Comparison of ENCODE assay signal across 26 cellular contexts in the genomic region with DNA sequence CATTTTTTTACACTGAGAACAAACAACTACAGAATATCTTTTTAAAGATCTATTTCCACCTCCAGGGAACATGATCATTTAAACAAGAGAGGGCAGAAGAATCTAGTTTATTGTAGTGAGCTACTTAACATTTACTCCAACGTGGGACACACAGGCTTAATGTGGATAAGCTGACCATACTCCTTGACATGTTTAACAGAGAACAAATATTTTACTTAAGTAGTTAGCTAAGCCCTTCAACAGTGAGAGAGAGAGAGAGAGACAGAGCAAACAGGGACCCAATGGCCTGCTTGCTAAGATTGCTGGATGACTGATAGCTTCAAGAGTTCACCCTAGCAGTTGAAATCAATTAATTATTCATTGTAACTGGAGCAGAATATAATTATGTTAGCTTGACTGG.
A peak's percentile ranks its signal among the peaks of the same experiment; 100 is the strongest.
DNase-seq lines count a peak whose midpoint lies in the region; ATAC-seq, FAIRE-seq and TF ChIP-seq lines count a peak whose summit lies in the region.
"Had no signal": no experiment of that assay in that cellular context is flagged by ENCODE, and none has a peak within 500 bp of the region (broad histone marks: within the 10 kb centered on the region; RNA-seq: fewer than 3 reads in every experiment).

No MANE protein-coding gene starts in this region.

- H3K36me3 Mint-ChIP-seq in activated naive CD8-positive, alpha-beta T cell: peaks cover 14% of the 10 kb centered on the region
- peaks cover 20% of the 10 kb centered on the region for H3K36me3 Mint-ChIP-seq in activated naive CD8-positive, alpha-beta T cell treated with anti-CD3 and anti-CD28 coated beads, Interleukin-2, amount 50 U/mL, for 24 hours (ENCODE audit: low read depth)
- peaks cover 17% of the 10 kb centered on the region for H3K36me3 Mint-ChIP-seq in type B pancreatic cell

- H3K4me3 ChIP-seq in keratinocyte (ENCODE audit: control insufficient read depth in 2 of 3, extremely low read depth in 1 of 3, insufficient read depth in 2 of 3, low read depth in 1 of 3, low read length in 3 of 3) (no peak overlapping the region), sigmoid colon (no peak overlapping the region)
- H3K4me3 ChIP-seq: ascending aorta, testis had no signal

- FAIRE-seq in keratinocyte (lab: Jason Lieb, UNC): peak; percentile 34
- FAIRE-seq: endothelial cell of umbilical vein had no signal

- WGBS in sigmoid colon, 2 donors: 41 to 73% methylated on average over 1 of the region's 1 CpG

- H3K27me3 Mint-ChIP-seq in activated naive CD8-positive, alpha-beta T cell: no peaks in the 10 kb centered on the region
- H3K27me3 Mint-ChIP-seq in activated naive CD8-positive, alpha-beta T cell treated with anti-CD3 and anti-CD28 coated beads, Interleukin-2, amount 50 U/mL, for 24 hours: no peaks in the 10 kb centered on the region
- no peaks in the 10 kb centered on the region for H3K27me3 Mint-ChIP-seq in type B pancreatic cell
- H3K27me3 Mint-ChIP-seq: activated CD4-positive, alpha-beta T cell treated with anti-CD3 and anti-CD28 coated beads, Interleukin-2, amount 10 ng/mL, durations not matched to agents 24 days and 14 days; activated naive CD4-positive, alpha-beta T cell treated with anti-CD3 and anti-CD28 coated beads, Interleukin-2, amount 10 ng/mL, durations not matched to agents 7 days and 5 days had no signal

- no peak for ATAC-seq in activated naive CD8-positive, alpha-beta T cell treated with anti-CD3 and anti-CD28 coated beads, Interleukin-2, amount 50 U/mL, for 24 hours
- ATAC-seq: activated T-cell treated with anti-CD3 and anti-CD28 coated beads, Interleukin-2, amount 50 U/mL, for 72 hours; right cardiac atrium; SK-N-SH treated with all-trans-retinoic acid at 6 μM for 48 hours had no signal

- H3K27ac ChIP-seq in keratinocyte (ENCODE audit: control insufficient read depth, insufficient read depth, low read length): no peak overlapping the region
- H3K27ac ChIP-seq in sigmoid colon: no peak overlapping the region
- H3K27ac ChIP-seq: ascending aorta, testis, VCaP had no signal

- intact Hi-C loops in sigmoid colon (cut with DNase I): no loop called here

- DNase-seq in activated naive CD8-positive, alpha-beta T cell treated with anti-CD3 and anti-CD28 coated beads, Interleukin-2, amount 50 U/mL, for 24 hours: no peak
- DNase-seq in NCI-H69 (lab: John Stamatoyannopoulos, UW) (peak; percentile 47), keratinocyte (ENCODE audit: low read depth, low spot score) (no peak), type B pancreatic cell (ENCODE audit: extremely low spot score, unreplicated experiment) (no peak), sigmoid colon (no peak), MV-4-11 (lab: John Stamatoyannopoulos, UW) (no peak), NCI-H774 (lab: John Stamatoyannopoulos, UW) (no peak)
- DNase-seq: activated CD4-positive, alpha-beta T cell treated with anti-CD3 and anti-CD28 coated beads, Interleukin-2, amount 10 ng/mL, durations not matched to agents 24 days and 14 days; activated naive CD4-positive, alpha-beta T cell treated with anti-CD3 and anti-CD28 coated beads, Interleukin-2, amount 10 ng/mL, durations not matched to agents 7 days and 5 days; activated T-cell treated with anti-CD3 and anti-CD28 coated beads, Interleukin-2, amount 50 U/mL, for 72 hours; cerebellar nuclear complex; KG1; nucleus accumbens; OCI-M1; right cardiac atrium; stimulated activated CD4-positive, alpha-beta T cell treated with anti-CD3 and anti-CD28 coated beads, Interleukin-12 subunit alpha, Interleukin-12 subunit beta, amount 100 ng/mL, for 4 hours; stimulated activated CD4-positive, alpha-beta T cell treated with anti-CD3 and anti-CD28 coated beads, Interleukin-4, amount 100 ng/mL, for 24 hours; stimulated activated naive CD4-positive, alpha-beta T cell; testis had no signal

- no peak overlapping the region for H3K9ac ChIP-seq in keratinocyte (ENCODE audit: control insufficient read depth, extremely low read depth, insufficient read depth, low read length)

- H3K9me3 Mint-ChIP-seq in activated naive CD8-positive, alpha-beta T cell (ENCODE audit: low read depth): no peaks in the 10 kb centered on the region
- no peaks in the 10 kb centered on the region for H3K9me3 Mint-ChIP-seq in activated naive CD8-positive, alpha-beta T cell treated with anti-CD3 and anti-CD28 coated beads, Interleukin-2, amount 50 U/mL, for 24 hours
- H3K9me3 Mint-ChIP-seq in type B pancreatic cell: peaks cover 6% of the 10 kb centered on the region
- H3K9me3 Mint-ChIP-seq: activated naive CD4-positive, alpha-beta T cell treated with anti-CD3 and anti-CD28 coated beads, Interleukin-2, amount 10 ng/mL, durations not matched to agents 7 days and 5 days; activated T-cell treated with anti-CD3 and anti-CD28 coated beads, Interleukin-2, amount 50 U/mL, for 72 hours; CD14-positive monocyte; T-helper 2 cell treated with Interferon-gamma antibody and Interleukin-4, amounts not matched to agents 5 μg/mL and 100 μg/mL, for 36 hours had no signal

- no peaks in the 10 kb centered on the region for H3K79me2 ChIP-seq in keratinocyte (ENCODE audit: control insufficient read depth, insufficient read depth, low read length)

- H3K36me3 ChIP-seq in keratinocyte (ENCODE audit: control insufficient read depth in 2 of 2, extremely low read depth in 1 of 2, insufficient read depth in 2 of 2, low read length in 2 of 2) (no peaks in the 10 kb centered on the region), sigmoid colon (peaks cover 0 to 7% (median 0%) of the 10 kb centered on the region in 4 donors)
- H3K36me3 ChIP-seq: ascending aorta had no signal

- no peak overlapping the region for H3K4me2 ChIP-seq in keratinocyte (ENCODE audit: control insufficient read depth, extremely low read depth, insufficient read depth, low read depth, low read length)

- H3K27me3 ChIP-seq in keratinocyte (ENCODE audit: control insufficient read depth, extremely low read depth, insufficient read depth, low read length) (no peaks in the 10 kb centered on the region), sigmoid colon (no peaks in the 10 kb centered on the region)
- H3K27me3 ChIP-seq: ascending aorta, testis had no signal

- dilution Hi-C loops in keratinocyte (cut with MboI; ENCODE audit: extremely low pct_ligation_motif_present, low sequenced_read_pairs): no loop called here

- H3K27ac Mint-ChIP-seq in activated naive CD8-positive, alpha-beta T cell: peak overlapping the region; percentile 30
- no peak overlapping the region for H3K27ac Mint-ChIP-seq in activated naive CD8-positive, alpha-beta T cell treated with anti-CD3 and anti-CD28 coated beads, Interleukin-2, amount 50 U/mL, for 24 hours
- peak overlapping the region; percentile 43 for H3K27ac Mint-ChIP-seq in type B pancreatic cell
- H3K27ac Mint-ChIP-seq: activated CD4-positive, alpha-beta T cell treated with anti-CD3 and anti-CD28 coated beads, Interleukin-2, amount 10 ng/mL, durations not matched to agents 24 days and 14 days; activated naive CD4-positive, alpha-beta T cell treated with anti-CD3 and anti-CD28 coated beads, Interleukin-2, amount 10 ng/mL, durations not matched to agents 7 days and 5 days; activated T-cell treated with anti-CD3 and anti-CD28 coated beads, Interleukin-2, amount 50 U/mL, for 72 hours; CD14-positive monocyte; T-helper 2 cell treated with Interferon-gamma antibody and Interleukin-4, amounts not matched to agents 5 μg/mL and 100 μg/mL, for 36 hours had no signal

- no peaks in the 10 kb centered on the region for H3K9me3 ChIP-seq in keratinocyte (ENCODE audit: control insufficient read depth, low read depth, low read length)
- H3K9me3 ChIP-seq in sigmoid colon: no peaks in the 10 kb centered on the region
- H3K9me3 ChIP-seq: ascending aorta, testis had no signal

- H3K4me1 Mint-ChIP-seq in activated naive CD8-positive, alpha-beta T cell (ENCODE audit: low read depth): peaks cover 6% of the 10 kb centered on the region
- peaks cover 17% of the 10 kb centered on the region for H3K4me1 Mint-ChIP-seq in activated naive CD8-positive, alpha-beta T cell treated with anti-CD3 and anti-CD28 coated beads, Interleukin-2, amount 50 U/mL, for 24 hours
- H3K4me1 Mint-ChIP-seq in type B pancreatic cell (ENCODE audit: unreplicated experiment): peaks cover 5% of the 10 kb centered on the region

- H4K20me1 ChIP-seq in keratinocyte (ENCODE audit: control insufficient read depth, extremely low read depth, insufficient read depth, low read length): no peaks in the 10 kb centered on the region

- no peak for TF ChIP-seq CTCF in keratinocyte (optimal IDR thresholded peaks at IDR 0.05 in 1 of 3, IDR thresholded peaks at IDR 0.05 in 1 of 3, conservative IDR thresholded peaks at IDR 0.05 in 1 of 3; ENCODE audit: extremely low read depth in 1 of 3, insufficient read depth in 2 of 3, low read length in 3 of 3)
- TF ChIP-seq CTCF in type B pancreatic cell (conservative IDR thresholded peaks at IDR 0.05): no peak
- TF ChIP-seq CTCF in sigmoid colon (IDR thresholded peaks at IDR 0.05): no peak

- no peaks in the 10 kb centered on the region for H3K9me1 ChIP-seq in keratinocyte (ENCODE audit: control insufficient read depth, extremely low read depth, insufficient read depth, low read length)

- TF ChIP-seq EP300 in sigmoid colon (IDR thresholded peaks at IDR 0.05): no peak

- TF ChIP-seq POLR2A in sigmoid colon (IDR thresholded peaks at IDR 0.05): no peak

- no peak overlapping the region for H2AFZ ChIP-seq in keratinocyte (ENCODE audit: control insufficient read depth, low read length)

- H3K4me1 ChIP-seq in keratinocyte (ENCODE audit: control insufficient read depth, extremely low read depth, insufficient read depth, low read length) (no peaks in the 10 kb centered on the region), sigmoid colon (no peaks in the 10 kb centered on the region)
- H3K4me1 ChIP-seq: ascending aorta had no signal

- H3K4me3 Mint-ChIP-seq in activated naive CD8-positive, alpha-beta T cell: no peak overlapping the region
- H3K4me3 Mint-ChIP-seq in activated naive CD8-positive, alpha-beta T cell treated with anti-CD3 and anti-CD28 coated beads, Interleukin-2, amount 50 U/mL, for 24 hours: no peak overlapping the region
- no peak overlapping the region for H3K4me3 Mint-ChIP-seq in type B pancreatic cell
- H3K4me3 Mint-ChIP-seq: activated CD4-positive, alpha-beta T cell treated with anti-CD3 and anti-CD28 coated beads, Interleukin-2, amount 10 ng/mL, durations not matched to agents 24 days and 14 days; activated naive CD4-positive, alpha-beta T cell treated with anti-CD3 and anti-CD28 coated beads, Interleukin-2, amount 10 ng/mL, durations not matched to agents 7 days and 5 days; activated T-cell treated with anti-CD3 and anti-CD28 coated beads, Interleukin-2, amount 50 U/mL, for 72 hours; CD14-positive monocyte; T-helper 2 cell treated with Interferon-gamma antibody and Interleukin-4, amounts not matched to agents 5 μg/mL and 100 μg/mL, for 36 hours had no signal
